ENCODE assay signal across 8 cellular contexts in genomic region chr3:167735233-167736107, GRCh38. TPM values are rescaled to one million over a fixed set of nuclear protein-coding genes. Genes with fewer than 3 reads are reported as not detected.
DNase-seq lines count a peak whose midpoint lies in the region; ATAC-seq, FAIRE-seq and TF ChIP-seq lines count a peak whose summit lies in the region.

SERPINI1 (plus strand) TSS chr3:167735721; CDS start chr3:167789129, 53,408 bp downstream.

- H3K9me3 Mint-ChIP-seq in activated CD4-positive, alpha-beta T cell treated with anti-CD3 and anti-CD28 coated beads for 36 hours (ENCODE audit: low read depth): no peaks in the 10 kb centered on the region

- peak; percentile 91 to 94 for TF ChIP-seq POLR2A in HepG2 (IDR thresholded peaks at IDR 0.05; ENCODE audit: insufficient read depth in 1 of 2, low read depth in 2 of 2, low read length in 2 of 2)

- peaks cover 14% of the 10 kb centered on the region for H4K20me1 ChIP-seq in HepG2 (ENCODE audit: insufficient read depth, low read length)

- H3K9me3 ChIP-seq in BE2C (no peaks in the 10 kb centered on the region), HepG2 (ENCODE audit: low read length) (no peaks in the 10 kb centered on the region)

- H3K9ac ChIP-seq in HepG2 (ENCODE audit: insufficient read depth, low read depth, low read length): peak within 1 kb of the TSS; percentile 84

- intact Hi-C loops in activated CD4-positive, alpha-beta T cell treated with anti-CD3 and anti-CD28 coated beads for 36 hours (cut with DNase I, micrococcal nuclease): loop anchor here (2.0 to 10.0 kb wide), 4 partner anchors 45 to 359 kb away; partner anchors contain the start of genes ZBBX (in 2 of the 2) and GOLIM4 (in 1 of the 2)
- intact Hi-C loops in HepG2 (cut with micrococcal nuclease; ENCODE audit: unreplicated experiment): loop anchor here (2.0 to 10.0 kb wide), 4 partner anchors 38 to 359 kb away; partner anchors contain the start of gene GOLIM4

- H3K4me1 ChIP-seq in BE2C (no peaks in the 10 kb centered on the region), HepG2 (ENCODE audit: insufficient read depth, low read length) (peaks cover 69% of the 10 kb centered on the region)

- peak within 1 kb of the TSS; percentile 83 for H3K4me3 ChIP-seq in BE2C (ENCODE audit: low read depth, low read length)
- peak within 1 kb of the TSS; percentile 95 to 98 (median 98) for H3K4me3 ChIP-seq in HepG2 (replicated peaks in 1 of 3; ENCODE audit: insufficient read depth in 1 of 3, low read depth in 2 of 3, low read length in 3 of 3)

- FAIRE-seq in HepG2 (lab: Jason Lieb, UNC): peak; percentile 56

- H3K27me3 Mint-ChIP-seq in activated CD4-positive, alpha-beta T cell treated with anti-CD3 and anti-CD28 coated beads for 36 hours: no peaks in the 10 kb centered on the region

- peaks cover 9% of the 10 kb centered on the region for H3K36me3 Mint-ChIP-seq in activated CD4-positive, alpha-beta T cell treated with anti-CD3 and anti-CD28 coated beads for 36 hours (ENCODE audit: low read depth)

- TF ChIP-seq EP300 in HepG2 (IDR thresholded peaks at IDR 0.05; ENCODE audit: low read depth in 2 of 2, low read length in 2 of 2) (no peak), HepG2 (CRISPR knock-in tag; IDR thresholded peaks at IDR 0.05; ENCODE audit: borderline replicate concordance) (no peak)

- POLR2A ChIA-PET in activated CD4-positive, alpha-beta T cell treated with anti-CD3 and anti-CD28 coated beads for 36 hours (lab: Charles Lee): interaction anchor here (0.6 to 0.9 kb wide), 2 partner anchors 14 to 383 kb away, joined by 3 read pairs; no protein-coding TSS in a partner anchor
- POLR2A ChIA-PET in HepG2 (lab: Yijun Ruan, JAX): interaction anchor here (0.7 to 1.4 kb wide), 5 partner anchors 11 to 147 kb away, joined by 3 to 4 read pairs (median 3); no protein-coding TSS in a partner anchor

- TF ChIP-seq RAD21 in HepG2 (CRISPR knock-in tag; IDR thresholded peaks at IDR 0.05): no peak

- no TSS peak for BruUV-seq in HepG2 (replicated peaks; lab: Mats Ljungman, UMichigan)

- peaks cover 8% of the 10 kb centered on the region for H3K27me3 ChIP-seq in BE2C
- H3K27me3 ChIP-seq in HepG2 (ENCODE audit: control insufficient read depth in 1 of 2, insufficient read depth in 2 of 2, low read length in 2 of 2): peaks cover 0 to 4% of the 10 kb centered on the region in 2 experiments; a peak in 1 of 5 replicates

- H3K27ac ChIP-seq in HepG2 (ENCODE audit: extremely low read length, insufficient read depth, low read length): peak within 1 kb of the TSS; percentile 97

- CTCF ChIA-PET in activated CD4-positive, alpha-beta T cell treated with anti-CD3 and anti-CD28 coated beads for 36 hours (lab: Charles Lee): interaction anchor here (0.7 to 1.2 kb wide), 5 partner anchors 14 to 355 kb away, joined by 3 to 5 read pairs (median 3); partner anchors contain the start of gene ZBBX
- CTCF ChIA-PET in HepG2 (lab: Yijun Ruan, JAX; ENCODE audit: low intra/inter-chr PET ratio, low total read pairs): no interaction called here

- no peak within 1 kb of the TSS for H3K4me3 Mint-ChIP-seq in activated CD4-positive, alpha-beta T cell treated with anti-CD3 and anti-CD28 coated beads for 36 hours

- no peak within 1 kb of the TSS for H3K27ac Mint-ChIP-seq in activated CD4-positive, alpha-beta T cell treated with anti-CD3 and anti-CD28 coated beads for 36 hours

- WGBS in HepG2 (ENCODE audit: low lambda C conversion rate): under 1% methylated on average over 29 of the region's 37 CpGs

- H3K36me3 ChIP-seq in BE2C: no peaks in the 10 kb centered on the region
- H3K36me3 ChIP-seq in HepG2 (replicated peaks in 1 of 2; ENCODE audit: control insufficient read depth in 1 of 2, insufficient read depth in 2 of 2, low read length in 2 of 2): no peaks in the 10 kb centered on the region

- TF ChIP-seq CTCF in BE2C (IDR thresholded peaks at IDR 0.05; ENCODE audit: low read depth, low read length) (no peak), HepG2 (CRISPR knock-in tag; IDR thresholded peaks at IDR 0.05) (no peak)

- in situ Hi-C loops in HepG2 (cut with HindIII; ENCODE audit: extremely low pct_ligation_motif_present, low pct_unique_long_range_greater_than_20kb): no loop called here

- DNase-seq in BE2C (peak; percentile 91), GM19238 (ENCODE audit: insufficient read length, low spot score) (peak; percentile 26), NCI-H446 treated with DMSO at 0.1 percent for 48 hours (lab: John Stamatoyannopoulos, UW) (peak; percentile 82), dedifferentiated amniotic fluid mesenchymal stem cell (ENCODE audit: extremely low spot score) (peak; percentile 87), HepG2 (ENCODE audit: low spot score) (peak; percentile 89)
- peak; percentile 87 for DNase-seq in activated CD4-positive, alpha-beta T cell treated with anti-CD3 and anti-CD28 coated beads for 36 hours
- peak; percentile 60 to 66 for DNase-seq in stimulated activated CD4-positive, alpha-beta T cell treated with anti-CD3 and anti-CD28 coated beads, Interleukin-2, amount 100 ng/mL, for 48 hours

- peaks cover 59% of the 10 kb centered on the region for H3K79me2 ChIP-seq in HepG2 (ENCODE audit: insufficient read depth, low read length)

- H2AFZ ChIP-seq in HepG2 (ENCODE audit: low read length): peak within 1 kb of the TSS; percentile 88

- ATAC-seq in HG03432 (IDR thresholded peaks at IDR 0.05; ENCODE audit: unreplicated experiment) (peak; percentile 69), HepG2 (peak; percentile 84)
- ATAC-seq in activated CD4-positive, alpha-beta T cell treated with anti-CD3 and anti-CD28 coated beads for 36 hours: peak; percentile 55

- peak within 1 kb of the TSS; percentile 76 for H3K4me2 ChIP-seq in HepG2 (ENCODE audit: low read depth, low read length)

- H3K4me1 Mint-ChIP-seq in activated CD4-positive, alpha-beta T cell treated with anti-CD3 and anti-CD28 coated beads for 36 hours: peaks cover 36% of the 10 kb centered on the region

TF ChIP-seq in HepG2, 621 proteins besides CTCF, POLR2A, EP300 and RAD21 (continues in another document):
- TF ChIP-seq ZNF234 (CRISPR knock-in tag; conservative IDR thresholded peaks at IDR 0.05) (0 out of 2 replicates have a peak, but pooled peaks have one; percentile 52), ZNF562 (CRISPR knock-in tag; IDR thresholded peaks at IDR 0.05; ENCODE audit: borderline replicate concordance) (no peak), ZNF260 (CRISPR knock-in tag; IDR thresholded peaks at IDR 0.05; ENCODE audit: borderline replicate concordance, low read depth) (no peak), ZC3H13 (CRISPR knock-in tag; IDR thresholded peaks at IDR 0.05) (0 out of 2 replicates have a peak, but pooled peaks have one; percentile 36), SRSF1 (optimal IDR thresholded peaks at IDR 0.05; ENCODE audit: low read depth, low read length) (no peak), ZNF674 (CRISPR knock-in tag; IDR thresholded peaks at IDR 0.05; ENCODE audit: low read depth) (no peak), ARID2 (CRISPR knock-in tag; IDR thresholded peaks at IDR 0.05; ENCODE audit: borderline replicate concordance) (no peak), ZBTB26 (CRISPR knock-in tag; IDR thresholded peaks at IDR 0.05; ENCODE audit: borderline replicate concordance) (no peak), ZNF292 (CRISPR knock-in tag; IDR thresholded peaks at IDR 0.05; ENCODE audit: borderline replicate concordance, low read depth) (peak; percentile 95)

RNA-seq across cellular contexts. Expression of gene SERPINI1, which starts in this region (rescaled TPM):
- polyA plus RNA-seq in BE2C (2012; ENCODE audit: insufficient read depth, insufficient read length, low read depth): 1.5 TPM
- 1 to 10 TPM; 1.2 to 1.4 TPM for total RNA-seq in activated CD4-positive, alpha-beta T cell treated with anti-CD3 and anti-CD28 coated beads for 36 hours
- 8.5 and 14.7 TPM in 2 replicates for total RNA-seq in HepG2 (2016; rRNA removed; fragmentation: Illumina TruSeq; extraction: Trizol)
- 1.0 and 1.9 TPM in 2 replicates for total RNA-seq in HepG2 (2016; cell fraction: cytosol; rRNA removed; fragmentation: Illumina TruSeq; extraction: Trizol; ENCODE audit: low read depth)
- 7.8 and 17.4 TPM in 2 replicates for total RNA-seq in HepG2 (2016; cell fraction: insoluble cytoplasmic fraction; rRNA removed; fragmentation: Illumina TruSeq; extraction: Trizol)
- total RNA-seq in HepG2 (2016; cell fraction: membrane; rRNA removed; fragmentation: Illumina TruSeq; extraction: Trizol): 1.4 and 3.1 TPM in 2 replicates
- total RNA-seq in HepG2 (2016; cell fraction: nucleus; rRNA removed; fragmentation: Illumina TruSeq; extraction: Trizol): 13.6 and 13.9 TPM in 2 replicates
- polyA plus RNA-seq in HepG2 (2011; rRNA removed): 29.7 and 58.0 TPM in 2 replicates
- polyA plus RNA-seq in HepG2 (2011; cell fraction: cytosol; rRNA removed): 18.1 and 23.0 TPM in 2 replicates
- 3.2 and 3.8 TPM in 2 replicates for polyA plus RNA-seq in HepG2 (2011; cell fraction: nucleus; rRNA removed)
- 11.2 and 25.4 TPM in 2 replicates for polyA plus RNA-seq in HepG2 (2012)
- polyA plus RNA-seq in HepG2 (2016; cell fraction: cytosol; fragmentation: Illumina TruSeq; extraction: Trizol; ENCODE audit: low read depth): 0.75 and 1.2 TPM in 2 replicates
- 5.9 and 7.8 TPM in 2 replicates for polyA plus RNA-seq in HepG2 (2016; cell fraction: insoluble cytoplasmic fraction; fragmentation: Illumina TruSeq; extraction: Trizol; ENCODE audit: low read depth)
- 1.2 and 1.8 TPM in 2 replicates for polyA plus RNA-seq in HepG2 (2016; cell fraction: membrane; fragmentation: Illumina TruSeq; extraction: Trizol; ENCODE audit: low read depth)
- polyA plus RNA-seq in HepG2 (2016; cell fraction: nucleus; fragmentation: Illumina TruSeq; extraction: Trizol; ENCODE audit: insufficient read depth, low read depth): 12.4 and 19.9 TPM in 2 replicates
- 1.8 and 7.1 TPM in 2 replicates for polyA minus RNA-seq in HepG2 (2011; rRNA and poly(A)+ RNA removed; ENCODE audit: low replicate concordance)
- polyA minus RNA-seq in HepG2 (2011; cell fraction: cytosol; rRNA and poly(A)+ RNA removed): 16.4 and 18.8 TPM in 2 replicates
- 12.2 and 14.2 TPM in 2 replicates for polyA minus RNA-seq in HepG2 (2011; cell fraction: nucleus; rRNA and poly(A)+ RNA removed)

Comparison
In these comparisons a context has a peak if more than half of its experiments do, and no peak if none do; other contexts are left out.
1. Peak in every context shown above with its lines: DNase-seq, ATAC-seq, H3K4me3 ChIP-seq and H3K27ac ChIP-seq.
2. DNase-seq: peak in every context shown above with its lines; median percentile 91 in BE2C; 89 in HepG2; 87 in activated CD4-positive, alpha-beta T cell treated with anti-CD3 and anti-CD28 coated beads for 36 hours; 87 in dedifferentiated amniotic fluid mesenchymal stem cell; 82 in NCI-H446 treated with DMSO at 0.1 percent for 48 hours; 63 in stimulated activated CD4-positive, alpha-beta T cell treated with anti-CD3 and anti-CD28 coated beads, Interleukin-2, amount 100 ng/mL, for 48 hours; 26 in GM19238.